ENCODE assay signal across 1 cellular context in genomic region chr6:33709605-33710295, GRCh38.
TF ChIP-seq lines count a peak whose summit lies in the region.

No MANE protein-coding gene starts in this region.

TF ChIP-seq in GM23338, 12 proteins besides CTCF, POLR2A, EP300 and RAD21 (continued from another document):
- TF ChIP-seq ETS1 (IDR thresholded peaks at IDR 0.05): no peak
- no peak for TF ChIP-seq POLR2AphosphoS5 (IDR thresholded peaks at IDR 0.05; ENCODE audit: low read depth)
- no peak for TF ChIP-seq ZNF331 (CRISPR knock-in tag; IDR thresholded peaks at IDR 0.05; ENCODE audit: low read depth)
- no peak for TF ChIP-seq EZH2phosphoT487 (IDR thresholded peaks at IDR 0.05; ENCODE audit: unreplicated experiment)
- no peak for TF ChIP-seq ZNF462 (CRISPR knock-in tag; IDR thresholded peaks at IDR 0.05)
TF ChIP-seq in GM23338: peak in this region for 0.
